ENCODE assay signal across 17 cellular contexts in the genomic region with DNA sequence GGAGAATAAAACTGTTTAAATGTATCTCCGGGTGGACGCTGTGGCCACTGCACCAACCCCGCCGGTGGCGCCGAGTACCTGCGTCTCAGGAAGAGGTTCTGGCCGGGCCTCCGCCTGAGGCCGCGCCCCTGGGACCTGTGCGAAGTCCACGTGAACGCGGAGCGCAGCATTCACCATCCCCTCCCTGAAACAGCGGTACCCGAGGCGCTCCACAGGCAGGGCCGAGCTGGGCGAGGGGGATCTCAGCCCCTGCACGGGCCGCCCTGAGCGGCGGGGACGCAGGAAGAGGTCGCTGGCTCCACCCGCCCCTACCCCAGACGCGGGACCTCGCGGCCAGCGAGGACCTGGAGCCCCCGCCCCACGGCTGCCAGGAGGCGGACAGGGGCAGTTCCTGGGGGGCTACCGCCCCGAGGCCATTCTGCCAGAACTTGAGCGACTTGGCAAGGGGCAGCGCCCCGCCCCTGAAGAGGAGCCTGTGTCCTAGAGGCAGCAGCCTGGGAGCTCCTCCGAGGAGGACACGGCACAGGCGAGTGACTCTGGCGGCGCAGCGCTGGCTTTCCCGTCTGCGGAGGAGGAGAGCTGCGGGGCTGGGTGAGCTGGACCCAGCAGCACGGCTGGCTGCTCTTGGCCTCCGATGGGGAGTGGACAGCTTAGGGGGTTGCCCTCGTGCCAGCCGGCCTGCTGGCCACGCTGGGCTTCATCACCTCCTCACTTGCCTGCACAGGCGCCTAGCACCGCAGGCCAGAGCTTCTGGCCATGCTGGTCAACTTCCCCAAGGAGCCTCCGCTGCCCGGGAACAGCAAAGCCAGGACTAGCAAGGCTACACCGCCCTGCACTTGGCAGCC. TPM values are rescaled to one million over a fixed set of nuclear protein-coding genes. Genes with fewer than 3 reads are reported as not detected.
DNase-seq lines count a peak whose midpoint lies in the region; ATAC-seq, FAIRE-seq and TF ChIP-seq lines count a peak whose summit lies in the region.
"Had no signal": no experiment of that assay in that cellular context is flagged by ENCODE, and none has a peak within 500 bp of the region (broad histone marks: within the 10 kb centered on the region; RNA-seq: fewer than 3 reads in every experiment).

No MANE protein-coding gene starts in this region.

- H3K4me1 Mint-ChIP-seq in activated CD8-positive, alpha-beta memory T cell treated with anti-CD3 and anti-CD28 coated beads, Interleukin-2, amount 10 ng/mL, durations not matched to agents 7 days and 5 days = peaks cover 1% of the 10 kb centered on the region
- no peaks in the 10 kb centered on the region for H3K4me1 Mint-ChIP-seq in stimulated activated memory B cell treated with anti-CD40 and anti-IgM and Interleukin-4, amounts not matched to agents 10 μg/mL and 1 μg/mL and 100 μg/mL, for 72 hours
- H3K4me1 Mint-ChIP-seq: activated naive CD4-positive, alpha-beta T cell treated with anti-CD3 and anti-CD28 coated beads, Interleukin-2, amount 50 U/mL, for 24 hours had no signal

- peak overlapping the region; percentile 56 for H3K9ac ChIP-seq in NT2/D1 (ENCODE audit: insufficient read length, low read depth)
- H3K9ac ChIP-seq in kidney (ENCODE audit: low read length in 2 of 2) = no peak overlapping the region
- H3K9ac ChIP-seq in colonic mucosa (ENCODE audit: low read depth in 2 of 2, low read length in 2 of 2) = no peak overlapping the region

- CTCF ChIA-PET in activated CD8-positive, alpha-beta memory T cell treated with anti-CD3 and anti-CD28 coated beads, Interleukin-2, amount 10 ng/mL, durations not matched to agents 7 days and 5 days (lab: Charles Lee) = interaction anchor here (1.1 kb wide), 1 partner anchor 12 kb away, joined by 3 read pairs; no protein-coding TSS in a partner anchor

- peaks cover 64% of the 10 kb centered on the region for H3K27me3 Mint-ChIP-seq in activated CD8-positive, alpha-beta memory T cell treated with anti-CD3 and anti-CD28 coated beads, Interleukin-2, amount 10 ng/mL, durations not matched to agents 7 days and 5 days
- peaks cover 40% of the 10 kb centered on the region for H3K27me3 Mint-ChIP-seq in stimulated activated memory B cell treated with anti-CD40 and anti-IgM and Interleukin-4, amounts not matched to agents 10 μg/mL and 1 μg/mL and 100 μg/mL, for 72 hours

- no peaks in the 10 kb centered on the region for H3K4me1 ChIP-seq in NT2/D1 (ENCODE audit: insufficient read depth, insufficient read length)
- peaks cover 0 to 4% of the 10 kb centered on the region in 2 donors for H3K4me1 ChIP-seq in kidney (ENCODE audit: control insufficient read depth in 1 of 2, insufficient read depth in 1 of 2, low read depth in 1 of 2, low read length in 2 of 2)
- H3K4me1 ChIP-seq in spleen = peaks cover 0 to 15% (median 7%) of the 10 kb centered on the region in 6 donors
- no peaks in the 10 kb centered on the region for H3K4me1 ChIP-seq in colonic mucosa

- 7 to 10% (median 8%) methylated on average over 30 to 60 of the region's 60 CpGs for WGBS in spleen, 5 donors

- H3K9me3 Mint-ChIP-seq in activated CD8-positive, alpha-beta memory T cell treated with anti-CD3 and anti-CD28 coated beads, Interleukin-2, amount 10 ng/mL, durations not matched to agents 7 days and 5 days (ENCODE audit: low read depth) = no peaks in the 10 kb centered on the region
- no peaks in the 10 kb centered on the region for H3K9me3 Mint-ChIP-seq in stimulated activated memory B cell treated with anti-CD40 and anti-IgM and Interleukin-4, amounts not matched to agents 10 μg/mL and 1 μg/mL and 100 μg/mL, for 72 hours
- H3K9me3 Mint-ChIP-seq: activated naive CD4-positive, alpha-beta T cell treated with anti-CD3 and anti-CD28 coated beads, Interleukin-2, amount 50 U/mL, for 24 hours had no signal

- peak; percentile 49 for DNase-seq in activated CD8-positive, alpha-beta memory T cell treated with anti-CD3 and anti-CD28 coated beads for 24 hours
- DNase-seq in activated CD8-positive, alpha-beta memory T cell treated with anti-CD3 and anti-CD28 coated beads, Interleukin-2, amount 10 ng/mL, durations not matched to agents 7 days and 5 days = no peak
- DNase-seq in NT2/D1 (ENCODE audit: low read depth, low spot score) = no peak
- DNase-seq in kidney = peak; percentile 73
- DNase-seq in spleen = peak; percentile 68
- DNase-seq in colonic mucosa = no peak
- DNase-seq: central memory CD4-positive, alpha-beta T cell; esophagus squamous epithelium; stimulated activated CD4-positive, alpha-beta T cell treated with anti-CD3 and anti-CD28 coated beads, Interleukin-4, amount 100 ng/mL, for 24 hours; stimulated activated naive CD8-positive, alpha-beta T cell treated with anti-CD3 and anti-CD28 coated beads, Interleukin-15, Interleukin-2, amounts not matched to agents 100 U/mL and 50 U/mL, for 24 hours had no signal

- no peak for ATAC-seq in activated CD8-positive, alpha-beta memory T cell treated with anti-CD3 and anti-CD28 coated beads, Interleukin-2, amount 10 ng/mL, durations not matched to agents 7 days and 5 days
- ATAC-seq in HG03469 (IDR thresholded peaks at IDR 0.05; ENCODE audit: unreplicated experiment) = no peak
- ATAC-seq in stimulated activated memory B cell treated with anti-CD40 and anti-IgM and Interleukin-4, amounts not matched to agents 10 μg/mL and 1 μg/mL and 100 μg/mL, for 72 hours = no peak
- ATAC-seq: GM12878; stimulated activated naive CD8-positive, alpha-beta T cell treated with anti-CD3 and anti-CD28 coated beads, Interleukin-15, Interleukin-2, amounts not matched to agents 100 U/mL and 50 U/mL, for 24 hours had no signal

- peaks cover 100% of the 10 kb centered on the region for H3K27me3 ChIP-seq in NT2/D1 (ENCODE audit: insufficient read depth, insufficient read length)
- H3K27me3 ChIP-seq in spleen (replicated peaks in 1 of 7) = peaks cover 3 to 72% (median 30%) of the 10 kb centered on the region in 7 donors
- H3K27me3 ChIP-seq in colonic mucosa = peaks cover 25% of the 10 kb centered on the region
- H3K27me3 ChIP-seq: hepatocyte had no signal

- no peak for FAIRE-seq in kidney (lab: Jason Lieb, UNC)

- intact Hi-C loops in kidney (cut with DNase I) (no loop called here), spleen (cut with DNase I; ENCODE audit: low total_unique reads) (no loop called here), colonic mucosa (cut with DNase I) (no loop called here)

- TF ChIP-seq CTCF in kidney (IDR thresholded peaks at IDR 0.05; ENCODE audit: borderline replicate concordance, extremely low read depth, insufficient read depth) = no peak
- TF ChIP-seq CTCF in spleen (IDR thresholded peaks at IDR 0.05 in 8 of 11, conservative IDR thresholded peaks at IDR 0.05 in 3 of 11) = no peak
- TF ChIP-seq CTCF in colonic mucosa (IDR thresholded peaks at IDR 0.05) = no peak

- H3K27ac ChIP-seq in kidney (ENCODE audit: low read depth in 2 of 2, low read length in 2 of 2) (no peak overlapping the region), spleen (no peak overlapping the region), colonic mucosa (no peak overlapping the region)
- H3K27ac ChIP-seq: esophagus squamous epithelium, hepatocyte, RWPE1 had no signal

- no peak for TF ChIP-seq POLR2A in spleen (IDR thresholded peaks at IDR 0.05)

- H3K36me3 ChIP-seq in NT2/D1 (ENCODE audit: insufficient read depth, insufficient read length, low read length) (no peaks in the 10 kb centered on the region), kidney (ENCODE audit: control insufficient read depth in 1 of 2, insufficient read depth in 2 of 2, low read length in 2 of 2) (no peaks in the 10 kb centered on the region), spleen (no peaks in the 10 kb centered on the region), colonic mucosa (no peaks in the 10 kb centered on the region)
- H3K36me3 ChIP-seq: esophagus squamous epithelium had no signal

- peak overlapping the region; percentile 60 for H3K4me3 ChIP-seq in NT2/D1 (ENCODE audit: insufficient read length, low read depth)
- H3K4me3 ChIP-seq in kidney (ENCODE audit: low read length in 2 of 2) = no peak overlapping the region
- no peak overlapping the region for H3K4me3 ChIP-seq in spleen
- H3K4me3 ChIP-seq in colonic mucosa = no peak overlapping the region
- H3K4me3 ChIP-seq: GM12878, hepatocyte had no signal

- H3K27ac Mint-ChIP-seq in activated CD8-positive, alpha-beta memory T cell treated with anti-CD3 and anti-CD28 coated beads, Interleukin-2, amount 10 ng/mL, durations not matched to agents 7 days and 5 days = no peak overlapping the region
- no peak overlapping the region for H3K27ac Mint-ChIP-seq in stimulated activated memory B cell treated with anti-CD40 and anti-IgM and Interleukin-4, amounts not matched to agents 10 μg/mL and 1 μg/mL and 100 μg/mL, for 72 hours
- H3K27ac Mint-ChIP-seq: activated naive CD4-positive, alpha-beta T cell treated with anti-CD3 and anti-CD28 coated beads, Interleukin-2, amount 50 U/mL, for 24 hours had no signal

- H3K4me3 Mint-ChIP-seq in activated CD8-positive, alpha-beta memory T cell treated with anti-CD3 and anti-CD28 coated beads, Interleukin-2, amount 10 ng/mL, durations not matched to agents 7 days and 5 days = no peak overlapping the region
- no peak overlapping the region for H3K4me3 Mint-ChIP-seq in stimulated activated memory B cell treated with anti-CD40 and anti-IgM and Interleukin-4, amounts not matched to agents 10 μg/mL and 1 μg/mL and 100 μg/mL, for 72 hours
- H3K4me3 Mint-ChIP-seq: activated naive CD4-positive, alpha-beta T cell treated with anti-CD3 and anti-CD28 coated beads, Interleukin-2, amount 50 U/mL, for 24 hours had no signal

- no peaks in the 10 kb centered on the region for H3K36me3 Mint-ChIP-seq in activated CD8-positive, alpha-beta memory T cell treated with anti-CD3 and anti-CD28 coated beads, Interleukin-2, amount 10 ng/mL, durations not matched to agents 7 days and 5 days
- no peaks in the 10 kb centered on the region for H3K36me3 Mint-ChIP-seq in stimulated activated memory B cell treated with anti-CD40 and anti-IgM and Interleukin-4, amounts not matched to agents 10 μg/mL and 1 μg/mL and 100 μg/mL, for 72 hours
- H3K36me3 Mint-ChIP-seq: activated naive CD4-positive, alpha-beta T cell treated with anti-CD3 and anti-CD28 coated beads, Interleukin-2, amount 50 U/mL, for 24 hours had no signal

- H3K9me3 ChIP-seq in NT2/D1 (ENCODE audit: insufficient read depth, low read length) (no peaks in the 10 kb centered on the region), kidney (ENCODE audit: control insufficient read depth in 1 of 2, low read length in 2 of 2) (no peaks in the 10 kb centered on the region), spleen (no peaks in the 10 kb centered on the region), colonic mucosa (no peaks in the 10 kb centered on the region)
- H3K9me3 ChIP-seq: esophagus squamous epithelium had no signal

RNA-seq across cellular contexts. Expression of a gene that starts 9.7 kb away (rescaled TPM):
- not detected for total RNA-seq in activated CD8-positive, alpha-beta memory T cell treated with anti-CD3 and anti-CD28 coated beads, Interleukin-2, amount 10 ng/mL, durations not matched to agents 7 days and 5 days
- total RNA-seq in kidney = 0.16 TPM
- not detected for polyA plus RNA-seq in kidney (ENCODE audit: insufficient read depth, low read depth, low replicate concordance)
- total RNA-seq in spleen = not detected
- polyA plus RNA-seq in spleen = not detected
- total RNA-seq in colonic mucosa = not detected
- total RNA-seq: esophagus squamous epithelium, hepatocyte, mononuclear cell had no signal
- polyA plus RNA-seq: hepatocyte had no signal

Comparison
In these comparisons a context has a peak if more than half of its experiments do, and no peak if none do; other contexts are left out.
1. DNase-seq: peak in activated CD8-positive, alpha-beta memory T cell treated with anti-CD3 and anti-CD28 coated beads for 24 hours (single experiment), kidney (single experiment) and spleen (single experiment); none in activated CD8-positive, alpha-beta memory T cell treated with anti-CD3 and anti-CD28 coated beads, Interleukin-2, amount 10 ng/mL, durations not matched to agents 7 days and 5 days (single experiment), NT2/D1 (single experiment) and colonic mucosa (single experiment).